ENCODE assay signal across 10 cellular contexts in genomic region chr10:85250304-85250703, GRCh38.
"Had no signal": no experiment of that assay in that cellular context is flagged by ENCODE, and none has a peak within 500 bp of the region (broad histone marks: within the 10 kb centered on the region; RNA-seq: fewer than 3 reads in every experiment).

No MANE protein-coding gene starts in this region.

- H3K4me3 ChIP-seq: GM23248, HAP-1 had no signal

- DNase-seq: GM23248, GOT3, H7, HFFc6, Karpas-422, KBM-7 had no signal

- H3K4me1 ChIP-seq: HAP-1 had no signal

- H3K27ac ChIP-seq: GM23248, KMS-11 had no signal

- H3K9ac ChIP-seq: GM23248, KMS-11 had no signal

- FAIRE-seq: HTR-8/SVneo had no signal

- H3K36me3 ChIP-seq: HAP-1 had no signal

- H3K9me3 ChIP-seq: HAP-1 had no signal

- ATAC-seq: HCT116 had no signal

- H3K4me2 ChIP-seq: KMS-11 had no signal

- H2AFZ ChIP-seq: GM23248 had no signal
